8 cellular contexts compared by ENCODE assay signal in genomic region chr4:74039065-74039763, GRCh38. TPM values are rescaled to one million over a fixed set of nuclear protein-coding genes. Genes with fewer than 3 reads are reported as not detected.
DNase-seq lines count a peak whose midpoint lies in the region; ATAC-seq and TF ChIP-seq lines count a peak whose summit lies in the region.

No MANE protein-coding gene starts in this region.

- H3K4me2 ChIP-seq in smooth muscle cell = peak overlapping the region; percentile 88

- H2AFZ ChIP-seq in smooth muscle cell (ENCODE audit: low read depth) = peak overlapping the region; percentile 95

- no peaks in the 10 kb centered on the region for H3F3A ChIP-seq in smooth muscle cell (ENCODE audit: low read depth)

- H3K36me3 ChIP-seq in iPS-15b (ENCODE audit: control insufficient read depth, insufficient read depth, low read length) = no peaks in the 10 kb centered on the region
- H3K36me3 ChIP-seq in smooth muscle cell (ENCODE audit: low read depth) = no peaks in the 10 kb centered on the region

- H3K9me3 ChIP-seq in iPS-15b (ENCODE audit: control insufficient read depth, insufficient read depth, low read length) (no peaks in the 10 kb centered on the region), smooth muscle cell (replicated peaks; ENCODE audit: low read depth) (no peaks in the 10 kb centered on the region)

- H3K79me2 ChIP-seq in smooth muscle cell (ENCODE audit: low read depth) = no peaks in the 10 kb centered on the region

- H3K4me1 Mint-ChIP-seq in stimulated activated naive CD8-positive, alpha-beta T cell treated with anti-CD3 and anti-CD28 coated beads, Interleukin-15, Interleukin-2, amounts not matched to agents 100 ng/mL and 50 ng/mL, for 24 hours (ENCODE audit: low read depth) = peaks cover 12% of the 10 kb centered on the region
- peaks cover 10% of the 10 kb centered on the region for H3K4me1 Mint-ChIP-seq in activated naive CD8-positive, alpha-beta T cell treated with anti-CD3 and anti-CD28 coated beads for 36 hours

- peaks cover 67% of the 10 kb centered on the region for H3K27me3 Mint-ChIP-seq in stimulated activated naive CD8-positive, alpha-beta T cell treated with anti-CD3 and anti-CD28 coated beads, Interleukin-15, Interleukin-2, amounts not matched to agents 100 ng/mL and 50 ng/mL, for 24 hours
- H3K27me3 Mint-ChIP-seq in activated naive CD8-positive, alpha-beta T cell treated with anti-CD3 and anti-CD28 coated beads for 36 hours = peaks cover 71% of the 10 kb centered on the region

- no peak for TF ChIP-seq CTCF in smooth muscle cell (IDR thresholded peaks at IDR 0.05; ENCODE audit: borderline replicate concordance, insufficient read depth, poor library complexity, severe bottlenecking)

- H3K27ac ChIP-seq in smooth muscle cell (ENCODE audit: low read depth) = no peak overlapping the region

- peak overlapping the region; percentile 78 for H3K4me3 ChIP-seq in iPS-15b (ENCODE audit: low read depth, low read length)
- peak overlapping the region; percentile 76 for H3K4me3 ChIP-seq in smooth muscle cell

- H3K4me3 Mint-ChIP-seq in stimulated activated naive CD8-positive, alpha-beta T cell treated with anti-CD3 and anti-CD28 coated beads, Interleukin-15, Interleukin-2, amounts not matched to agents 100 ng/mL and 50 ng/mL, for 24 hours = peak overlapping the region; percentile 70
- H3K4me3 Mint-ChIP-seq in activated naive CD8-positive, alpha-beta T cell treated with anti-CD3 and anti-CD28 coated beads for 36 hours = peak overlapping the region; percentile 68

- WGBS in smooth muscle cell (ENCODE audit: low lambda C conversion rate) = 15% methylated on average over 12 of the region's 12 CpGs

- no peaks in the 10 kb centered on the region for H3K9me3 Mint-ChIP-seq in stimulated activated naive CD8-positive, alpha-beta T cell treated with anti-CD3 and anti-CD28 coated beads, Interleukin-15, Interleukin-2, amounts not matched to agents 100 ng/mL and 50 ng/mL, for 24 hours
- H3K9me3 Mint-ChIP-seq in activated naive CD8-positive, alpha-beta T cell treated with anti-CD3 and anti-CD28 coated beads for 36 hours = no peaks in the 10 kb centered on the region

- no peak overlapping the region for H3K9ac ChIP-seq in iPS-15b (ENCODE audit: low read depth, low read length)
- peak overlapping the region; percentile 65 for H3K9ac ChIP-seq in smooth muscle cell (ENCODE audit: low read depth)

- H3K4me1 ChIP-seq in iPS-15b (ENCODE audit: control insufficient read depth, insufficient read depth, low read length) (no peaks in the 10 kb centered on the region), smooth muscle cell (ENCODE audit: low read depth) (peaks cover 5% of the 10 kb centered on the region)

- no peaks in the 10 kb centered on the region for H3K36me3 Mint-ChIP-seq in stimulated activated naive CD8-positive, alpha-beta T cell treated with anti-CD3 and anti-CD28 coated beads, Interleukin-15, Interleukin-2, amounts not matched to agents 100 ng/mL and 50 ng/mL, for 24 hours (ENCODE audit: low read depth)
- H3K36me3 Mint-ChIP-seq in activated naive CD8-positive, alpha-beta T cell treated with anti-CD3 and anti-CD28 coated beads for 36 hours = no peaks in the 10 kb centered on the region

- ATAC-seq in stimulated activated naive CD8-positive, alpha-beta T cell treated with anti-CD3 and anti-CD28 coated beads, Interleukin-15, Interleukin-2, amounts not matched to agents 100 U/mL and 50 U/mL, for 24 hours = no peak
- ATAC-seq in HG03159 (IDR thresholded peaks at IDR 0.05; ENCODE audit: unreplicated experiment) (peak; percentile 36), GM21526 (IDR thresholded peaks at IDR 0.05; ENCODE audit: low FRiP score, unreplicated experiment) (no peak)

- H3K27ac Mint-ChIP-seq in stimulated activated naive CD8-positive, alpha-beta T cell treated with anti-CD3 and anti-CD28 coated beads, Interleukin-15, Interleukin-2, amounts not matched to agents 100 ng/mL and 50 ng/mL, for 24 hours = no peak overlapping the region
- no peak overlapping the region for H3K27ac Mint-ChIP-seq in activated naive CD8-positive, alpha-beta T cell treated with anti-CD3 and anti-CD28 coated beads for 36 hours

- H3K27me3 ChIP-seq in iPS-15b (ENCODE audit: control insufficient read depth, insufficient read depth, low read length) = peaks cover 10% of the 10 kb centered on the region
- peaks cover 27% of the 10 kb centered on the region for H3K27me3 ChIP-seq in smooth muscle cell (ENCODE audit: low read depth)

- no peaks in the 10 kb centered on the region for H4K20me1 ChIP-seq in smooth muscle cell (ENCODE audit: low read depth)

- no peak for DNase-seq in stimulated activated naive CD8-positive, alpha-beta T cell treated with anti-CD3 and anti-CD28 coated beads, Interleukin-15, Interleukin-2, amounts not matched to agents 100 U/mL and 50 U/mL, for 24 hours
- DNase-seq in activated naive CD8-positive, alpha-beta T cell treated with anti-CD3 and anti-CD28 coated beads for 36 hours = no peak
- DNase-seq in smooth muscle cell (lab: John Stamatoyannopoulos, UW; ENCODE audit: unreplicated experiment) (no peak), COR-L47 (lab: John Stamatoyannopoulos, UW) (no peak)

RNA-seq across cellular contexts. Expression of gene CXCL3, which starts 0.7 kb away (rescaled TPM):
- total RNA-seq in activated naive CD8-positive, alpha-beta T cell treated with anti-CD3 and anti-CD28 coated beads for 36 hours = not detected
- total RNA-seq in smooth muscle cell = 0.63 and 1.6 TPM in 2 replicates
- 3.2 and 5.6 TPM in 2 replicates for polyA plus RNA-seq in smooth muscle cell

RNA-seq across cellular contexts. Expression of gene CXCL5, which starts 40.7 kb away (rescaled TPM):
- total RNA-seq in activated naive CD8-positive, alpha-beta T cell treated with anti-CD3 and anti-CD28 coated beads for 36 hours = not detected
- 2.8 and 3.7 TPM in 2 replicates for total RNA-seq in smooth muscle cell
- 2.5 and 4.2 TPM in 2 replicates for polyA plus RNA-seq in smooth muscle cell

RNA-seq across cellular contexts. Expression of gene PPBP, which starts 51.2 kb away (rescaled TPM):
- not detected for total RNA-seq in activated naive CD8-positive, alpha-beta T cell treated with anti-CD3 and anti-CD28 coated beads for 36 hours
- total RNA-seq in smooth muscle cell = not detected in 2 replicates
- 0.26 TPM in 1 of 2 replicates, not detected in the other for polyA plus RNA-seq in smooth muscle cell

RNA-seq across cellular contexts. Expression of gene PF4, which starts 57.4 kb away (rescaled TPM):
- not detected for total RNA-seq in activated naive CD8-positive, alpha-beta T cell treated with anti-CD3 and anti-CD28 coated beads for 36 hours
- 2.3 TPM in 1 of 2 replicates, not detected in the other for total RNA-seq in smooth muscle cell
- polyA plus RNA-seq in smooth muscle cell = 1.9 and 5.8 TPM in 2 replicates

RNA-seq across cellular contexts. Expression of gene CXCL2, which starts 59.8 kb away (rescaled TPM):
- not detected for total RNA-seq in activated naive CD8-positive, alpha-beta T cell treated with anti-CD3 and anti-CD28 coated beads for 36 hours
- total RNA-seq in smooth muscle cell = 11.3 and 16.1 TPM in 2 replicates
- polyA plus RNA-seq in smooth muscle cell = 15.2 and 26.1 TPM in 2 replicates
